ENCODE assay signal across 27 cellular contexts in genomic region chr1:157711802-157712201, GRCh38. TPM values are rescaled to one million over a fixed set of nuclear protein-coding genes. Genes with fewer than 3 reads are reported as not detected.
"Had no signal": no experiment of that assay in that cellular context is flagged by ENCODE, and none has a peak within 500 bp of the region (broad histone marks: within the 10 kb centered on the region; RNA-seq: fewer than 3 reads in every experiment).

No MANE protein-coding gene starts in this region.

- H3K36me3 Mint-ChIP-seq: IgD-negative memory B cell had no signal

- H3K4me2 ChIP-seq: KMS-11, PC-9 had no signal

- H3K4me3 ChIP-seq: K562, PC-9, Peyer's patch, SJCRH30 had no signal

- H3K27me3 Mint-ChIP-seq: IgD-negative memory B cell had no signal

- H3K27me3 ChIP-seq: Peyer's patch, SJCRH30 had no signal

- DNase-seq: MV-4-11, NCI-H1048, NCI-H1105, NCI-H1417, NCI-H1436 treated with DMSO at 0.1 percent for 48 hours, NCI-H1694, NCI-H187 treated with DMSO at 0.1 percent for 48 hours, NCI-H2029 treated with DMSO at 0.1 percent for 48 hours, NCI-H2171 treated with DMSO at 0.1 percent for 48 hours, NCI-H524, NCI-H526 treated with DMSO at 0.1 percent for 48 hours, NCI-H774, OCI-M1, PC-9, Peyer's patch, SHP77 treated with DMSO at 0.1 percent for 48 hours, SJCRH30 had no signal

- ATAC-seq: K562, Right ventricle myocardium inferior, SK-N-SH treated with all-trans-retinoic acid at 6 μM for 48 hours had no signal

- H3K36me3 ChIP-seq: Peyer's patch, SJCRH30 had no signal

- H3K9ac ChIP-seq: KMS-11 had no signal

- H3K4me1 ChIP-seq: Peyer's patch, SJCRH30 had no signal

- H3K9me3 ChIP-seq: Peyer's patch, SJCRH30 had no signal

- H2AFZ ChIP-seq: PC-9 had no signal

- H3K4me3 Mint-ChIP-seq: IgD-negative memory B cell had no signal

- H3K27ac ChIP-seq: HL-60, KMS-11, PC-9, Peyer's patch, SJCRH30 had no signal

RNA-seq across cellular contexts. Expression of gene FCRL3, which starts 11.2 kb away (rescaled TPM):
- total RNA-seq: K562, LHCN-M2, MCF 10A, NCI-H460, PC-9, RPMI7951, SJCRH30 had no signal
